ENCODE assay signal across 1 cellular context in the genomic region with DNA sequence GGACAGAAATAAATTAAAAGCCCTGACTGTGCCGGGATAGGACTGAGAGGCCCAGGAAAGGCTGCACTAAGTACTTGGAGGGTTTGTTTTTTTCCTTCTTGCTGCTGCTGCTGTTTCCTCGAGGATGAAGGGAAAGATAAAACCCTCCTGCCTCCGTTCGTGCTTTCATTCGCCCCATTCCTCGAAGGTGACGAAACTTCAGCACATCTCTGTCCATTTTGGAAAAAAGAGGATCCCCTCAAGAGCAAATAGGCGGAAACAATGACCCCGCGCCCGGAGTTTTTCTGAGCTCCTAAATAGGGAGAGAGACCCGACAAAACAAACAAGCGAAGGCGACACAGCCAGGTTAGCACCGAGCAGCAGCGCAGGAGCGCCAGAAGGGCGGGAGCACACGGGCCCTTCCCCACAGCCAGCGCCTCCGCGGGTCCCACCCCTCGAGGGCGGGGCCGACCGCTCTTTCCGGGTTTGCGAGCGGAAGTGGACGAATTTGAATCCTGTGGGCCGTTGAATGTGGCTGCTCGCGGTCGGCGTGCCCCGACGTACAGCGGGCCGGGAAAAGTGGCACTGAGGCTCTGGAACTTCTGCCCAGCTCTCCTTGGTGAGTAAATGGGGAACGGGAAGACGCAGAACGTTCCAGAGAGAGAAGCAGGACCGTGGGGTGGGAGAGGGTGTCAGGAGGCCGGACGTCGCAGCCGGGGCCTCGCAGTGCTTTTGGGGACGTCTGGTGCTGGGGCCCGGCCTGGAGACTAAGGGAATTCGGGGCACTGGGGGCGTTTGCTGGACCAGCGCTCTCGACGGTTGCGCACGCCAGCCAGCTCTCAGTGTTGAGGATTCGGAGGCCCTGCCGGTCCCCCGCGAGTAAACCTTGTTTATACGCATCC.
TF ChIP-seq lines count a peak whose summit lies in the region.

A gene with protein sequence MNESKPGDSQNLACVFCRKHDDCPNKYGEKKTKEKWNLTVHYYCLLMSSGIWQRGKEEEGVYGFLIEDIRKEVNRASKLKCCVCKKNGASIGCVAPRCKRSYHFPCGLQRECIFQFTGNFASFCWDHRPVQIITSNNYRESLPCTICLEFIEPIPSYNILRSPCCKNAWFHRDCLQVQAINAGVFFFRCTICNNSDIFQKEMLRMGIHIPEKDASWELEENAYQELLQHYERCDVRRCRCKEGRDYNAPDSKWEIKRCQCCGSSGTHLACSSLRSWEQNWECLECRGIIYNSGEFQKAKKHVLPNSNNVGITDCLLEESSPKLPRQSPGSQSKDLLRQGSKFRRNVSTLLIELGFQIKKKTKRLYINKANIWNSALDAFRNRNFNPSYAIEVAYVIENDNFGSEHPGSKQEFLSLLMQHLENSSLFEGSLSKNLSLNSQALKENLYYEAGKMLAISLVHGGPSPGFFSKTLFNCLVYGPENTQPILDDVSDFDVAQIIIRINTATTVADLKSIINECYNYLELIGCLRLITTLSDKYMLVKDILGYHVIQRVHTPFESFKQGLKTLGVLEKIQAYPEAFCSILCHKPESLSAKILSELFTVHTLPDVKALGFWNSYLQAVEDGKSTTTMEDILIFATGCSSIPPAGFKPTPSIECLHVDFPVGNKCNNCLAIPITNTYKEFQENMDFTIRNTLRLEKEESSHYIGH (plus strand): TSS at position 484 of the 881 bp plus-strand sequence. CDS start 21,922 bp downstream, outside the sequence.

TF ChIP-seq in HepG2, 621 proteins besides CTCF, POLR2A, EP300 and RAD21 (continued from another document and continues in another):
- peak; percentile 43 for TF ChIP-seq IKZF4 (CRISPR knock-in tag; IDR thresholded peaks at IDR 0.05; ENCODE audit: borderline replicate concordance, low read depth, not compliant biosample characterization)
- TF ChIP-seq, protein P1, sequence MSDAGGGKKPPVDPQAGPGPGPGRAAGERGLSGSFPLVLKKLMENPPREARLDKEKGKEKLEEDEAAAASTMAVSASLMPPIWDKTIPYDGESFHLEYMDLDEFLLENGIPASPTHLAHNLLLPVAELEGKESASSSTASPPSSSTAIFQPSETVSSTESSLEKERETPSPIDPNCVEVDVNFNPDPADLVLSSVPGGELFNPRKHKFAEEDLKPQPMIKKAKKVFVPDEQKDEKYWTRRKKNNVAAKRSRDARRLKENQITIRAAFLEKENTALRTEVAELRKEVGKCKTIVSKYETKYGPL (CRISPR knock-in tag; IDR thresholded peaks at IDR 0.05) = peak; percentile 86
- peak; percentile 95 for TF ChIP-seq ZNF232 (CRISPR knock-in tag; IDR thresholded peaks at IDR 0.05; ENCODE audit: borderline replicate concordance)
- TF ChIP-seq KDM2A (CRISPR knock-in tag; IDR thresholded peaks at IDR 0.05; ENCODE audit: borderline replicate concordance, low read depth) = peak; percentile 99
- peak; percentile 98 for TF ChIP-seq THYN1 (CRISPR knock-in tag; IDR thresholded peaks at IDR 0.05; ENCODE audit: borderline replicate concordance, low read depth)
- peak; percentile 80 for TF ChIP-seq RBAK (CRISPR knock-in tag; IDR thresholded peaks at IDR 0.05)
- TF ChIP-seq ZNF670 (CRISPR knock-in tag; IDR thresholded peaks at IDR 0.05; ENCODE audit: borderline replicate concordance) = peak; percentile 100
- TF ChIP-seq SAFB2 (CRISPR knock-in tag; IDR thresholded peaks at IDR 0.05; ENCODE audit: borderline replicate concordance, low read depth) = peak; percentile 99
- no peak for TF ChIP-seq NR3C1 (CRISPR knock-in tag; IDR thresholded peaks at IDR 0.05)
- TF ChIP-seq, protein P2, sequence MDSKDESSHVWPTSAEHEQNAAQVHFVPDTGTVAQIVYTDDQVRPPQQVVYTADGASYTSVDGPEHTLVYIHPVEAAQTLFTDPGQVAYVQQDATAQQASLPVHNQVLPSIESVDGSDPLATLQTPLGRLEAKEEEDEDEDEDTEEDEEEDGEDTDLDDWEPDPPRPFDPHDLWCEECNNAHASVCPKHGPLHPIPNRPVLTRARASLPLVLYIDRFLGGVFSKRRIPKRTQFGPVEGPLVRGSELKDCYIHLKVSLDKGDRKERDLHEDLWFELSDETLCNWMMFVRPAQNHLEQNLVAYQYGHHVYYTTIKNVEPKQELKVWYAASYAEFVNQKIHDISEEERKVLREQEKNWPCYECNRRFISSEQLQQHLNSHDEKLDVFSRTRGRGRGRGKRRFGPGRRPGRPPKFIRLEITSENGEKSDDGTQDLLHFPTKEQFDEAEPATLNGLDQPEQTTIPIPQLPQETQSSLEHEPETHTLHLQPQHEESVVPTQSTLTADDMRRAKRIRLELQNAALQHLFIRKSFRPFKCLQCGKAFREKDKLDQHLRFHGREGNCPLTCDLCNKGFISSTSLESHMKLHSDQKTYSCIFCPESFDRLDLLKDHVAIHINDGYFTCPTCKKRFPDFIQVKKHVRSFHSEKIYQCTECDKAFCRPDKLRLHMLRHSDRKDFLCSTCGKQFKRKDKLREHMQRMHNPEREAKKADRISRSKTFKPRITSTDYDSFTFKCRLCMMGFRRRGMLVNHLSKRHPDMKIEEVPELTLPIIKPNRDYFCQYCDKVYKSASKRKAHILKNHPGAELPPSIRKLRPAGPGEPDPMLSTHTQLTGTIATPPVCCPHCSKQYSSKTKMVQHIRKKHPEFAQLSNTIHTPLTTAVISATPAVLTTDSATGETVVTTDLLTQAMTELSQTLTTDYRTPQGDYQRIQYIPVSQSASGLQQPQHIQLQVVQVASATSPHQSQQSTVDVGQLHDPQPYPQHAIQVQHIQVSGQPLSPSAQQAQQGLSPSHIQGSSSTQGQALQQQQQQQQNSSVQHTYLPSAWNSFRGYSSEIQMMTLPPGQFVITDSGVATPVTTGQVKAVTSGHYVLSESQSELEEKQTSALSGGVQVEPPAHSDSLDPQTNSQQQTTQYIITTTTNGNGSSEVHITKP (CRISPR knock-in tag; IDR thresholded peaks at IDR 0.05; ENCODE audit: low read depth) = peak; percentile 90
- TF ChIP-seq ZNF773 (CRISPR knock-in tag; IDR thresholded peaks at IDR 0.05; ENCODE audit: borderline replicate concordance) = peak; percentile 63; the same call in 1 of the 2 replicates
- peak; percentile 66 for TF ChIP-seq CEBPG (CRISPR knock-in tag; IDR thresholded peaks at IDR 0.05)
- TF ChIP-seq ZSCAN20 (CRISPR knock-in tag; IDR thresholded peaks at IDR 0.05; ENCODE audit: borderline replicate concordance) = peak; percentile 93
- 0 out of 2 replicates have a peak, but pooled peaks have one; percentile 28 for TF ChIP-seq ZFYVE20 (CRISPR knock-in tag; IDR thresholded peaks at IDR 0.05; ENCODE audit: borderline replicate concordance, low read depth)
- no peak; the same call in 1 of the 2 replicates for TF ChIP-seq ZNF101 (CRISPR knock-in tag; IDR thresholded peaks at IDR 0.05; ENCODE audit: borderline replicate concordance, low read depth)
- TF ChIP-seq, protein P3, sequence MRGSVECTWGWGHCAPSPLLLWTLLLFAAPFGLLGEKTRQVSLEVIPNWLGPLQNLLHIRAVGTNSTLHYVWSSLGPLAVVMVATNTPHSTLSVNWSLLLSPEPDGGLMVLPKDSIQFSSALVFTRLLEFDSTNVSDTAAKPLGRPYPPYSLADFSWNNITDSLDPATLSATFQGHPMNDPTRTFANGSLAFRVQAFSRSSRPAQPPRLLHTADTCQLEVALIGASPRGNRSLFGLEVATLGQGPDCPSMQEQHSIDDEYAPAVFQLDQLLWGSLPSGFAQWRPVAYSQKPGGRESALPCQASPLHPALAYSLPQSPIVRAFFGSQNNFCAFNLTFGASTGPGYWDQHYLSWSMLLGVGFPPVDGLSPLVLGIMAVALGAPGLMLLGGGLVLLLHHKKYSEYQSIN (CRISPR knock-in tag; IDR thresholded peaks at IDR 0.05; ENCODE audit: borderline replicate concordance) = no peak
- TF ChIP-seq ZNF343 (CRISPR knock-in tag; IDR thresholded peaks at IDR 0.05) = no peak; the same call in 1 of the 2 replicates
- peak; percentile 96 for TF ChIP-seq NAIF1 (CRISPR knock-in tag; IDR thresholded peaks at IDR 0.05; ENCODE audit: borderline replicate concordance)
- no peak for TF ChIP-seq MTA3 (CRISPR knock-in tag; IDR thresholded peaks at IDR 0.05)
- TF ChIP-seq NFE2L1 (CRISPR knock-in tag; IDR thresholded peaks at IDR 0.05; ENCODE audit: borderline replicate concordance) = peak; percentile 91; the same call in 1 of the 2 replicates
- TF ChIP-seq NR2F1 (CRISPR knock-in tag; IDR thresholded peaks at IDR 0.05) = peak in 1 of 2 experiments; percentile 2; a peak in 1 of 4 replicates
- TF ChIP-seq CREBL2 (CRISPR knock-in tag; IDR thresholded peaks at IDR 0.05; ENCODE audit: borderline replicate concordance) = 0 out of 2 replicates have a peak, but pooled peaks have one; percentile 17
- no peak for TF ChIP-seq TEAD2 (CRISPR knock-in tag; IDR thresholded peaks at IDR 0.05)
- TF ChIP-seq ZC3H13 (CRISPR knock-in tag; IDR thresholded peaks at IDR 0.05) = peak; percentile 99
- peak; percentile 46 for TF ChIP-seq HMG20B (CRISPR knock-in tag; conservative IDR thresholded peaks at IDR 0.05)
- peak; percentile 96; the same call in 1 of the 2 replicates for TF ChIP-seq ZNF253 (CRISPR knock-in tag; IDR thresholded peaks at IDR 0.05; ENCODE audit: borderline replicate concordance)
- peak; percentile 71 for TF ChIP-seq ZSCAN29 (CRISPR knock-in tag; conservative IDR thresholded peaks at IDR 0.05)
- TF ChIP-seq, protein P4, sequence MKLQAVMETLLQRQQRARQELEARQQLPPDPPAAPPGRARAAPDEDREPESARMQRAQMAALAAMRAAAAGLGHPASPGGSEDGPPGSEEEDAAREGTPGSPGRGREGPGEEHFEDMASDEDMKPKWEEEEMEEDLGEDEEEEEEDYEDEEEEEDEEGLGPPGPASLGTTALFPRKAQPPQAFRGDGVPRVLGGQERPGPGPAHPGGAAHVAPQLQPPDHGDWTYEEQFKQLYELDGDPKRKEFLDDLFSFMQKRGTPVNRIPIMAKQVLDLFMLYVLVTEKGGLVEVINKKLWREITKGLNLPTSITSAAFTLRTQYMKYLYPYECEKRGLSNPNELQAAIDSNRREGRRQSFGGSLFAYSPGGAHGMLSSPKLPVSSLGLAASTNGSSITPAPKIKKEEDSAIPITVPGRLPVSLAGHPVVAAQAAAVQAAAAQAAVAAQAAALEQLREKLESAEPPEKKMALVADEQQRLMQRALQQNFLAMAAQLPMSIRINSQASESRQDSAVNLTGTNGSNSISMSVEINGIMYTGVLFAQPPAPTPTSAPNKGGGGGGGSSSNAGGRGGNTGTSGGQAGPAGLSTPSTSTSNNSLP (IDR thresholded peaks at IDR 0.05; ENCODE audit: low read depth, low read length) = no peak; the same call in 1 of the 2 replicates
- TF ChIP-seq MAFF (IDR thresholded peaks at IDR 0.05; ENCODE audit: low read depth, low read length) = no peak; the same call in 1 of the 2 replicates
- TF ChIP-seq ZNF17 (CRISPR knock-in tag; IDR thresholded peaks at IDR 0.05) = peak; percentile 32; the same call in 1 of the 2 replicates
- TF ChIP-seq ZNF761 (CRISPR knock-in tag; conservative IDR thresholded peaks at IDR 0.05) = peak; percentile 81; the same call in 1 of the 2 replicates
- peak; percentile 98 for TF ChIP-seq ZBTB20 (CRISPR knock-in tag; IDR thresholded peaks at IDR 0.05; ENCODE audit: borderline replicate concordance, low read depth)
- TF ChIP-seq MYPOP (CRISPR knock-in tag; IDR thresholded peaks at IDR 0.05) = peak; percentile 99
- TF ChIP-seq, protein P5, sequence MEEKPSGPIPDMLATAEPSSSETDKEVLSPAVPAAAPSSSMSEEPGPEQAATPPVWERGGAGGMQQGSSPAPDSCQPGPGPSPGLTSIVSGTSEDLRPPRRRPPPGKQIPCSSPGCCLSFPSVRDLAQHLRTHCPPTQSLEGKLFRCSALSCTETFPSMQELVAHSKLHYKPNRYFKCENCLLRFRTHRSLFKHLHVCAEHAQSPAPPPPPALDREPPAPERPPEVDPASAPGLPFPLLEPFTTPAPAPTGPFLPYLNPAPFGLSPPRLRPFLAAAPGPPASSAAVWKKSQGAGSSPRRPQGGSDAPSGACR (CRISPR knock-in tag; IDR thresholded peaks at IDR 0.05) = peak; percentile 97
- TF ChIP-seq, protein P6, sequence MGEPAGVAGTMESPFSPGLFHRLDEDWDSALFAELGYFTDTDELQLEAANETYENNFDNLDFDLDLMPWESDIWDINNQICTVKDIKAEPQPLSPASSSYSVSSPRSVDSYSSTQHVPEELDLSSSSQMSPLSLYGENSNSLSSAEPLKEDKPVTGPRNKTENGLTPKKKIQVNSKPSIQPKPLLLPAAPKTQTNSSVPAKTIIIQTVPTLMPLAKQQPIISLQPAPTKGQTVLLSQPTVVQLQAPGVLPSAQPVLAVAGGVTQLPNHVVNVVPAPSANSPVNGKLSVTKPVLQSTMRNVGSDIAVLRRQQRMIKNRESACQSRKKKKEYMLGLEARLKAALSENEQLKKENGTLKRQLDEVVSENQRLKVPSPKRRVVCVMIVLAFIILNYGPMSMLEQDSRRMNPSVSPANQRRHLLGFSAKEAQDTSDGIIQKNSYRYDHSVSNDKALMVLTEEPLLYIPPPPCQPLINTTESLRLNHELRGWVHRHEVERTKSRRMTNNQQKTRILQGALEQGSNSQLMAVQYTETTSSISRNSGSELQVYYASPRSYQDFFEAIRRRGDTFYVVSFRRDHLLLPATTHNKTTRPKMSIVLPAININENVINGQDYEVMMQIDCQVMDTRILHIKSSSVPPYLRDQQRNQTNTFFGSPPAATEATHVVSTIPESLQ (CRISPR knock-in tag; conservative IDR thresholded peaks at IDR 0.05) = no peak
- TF ChIP-seq, protein P7, sequence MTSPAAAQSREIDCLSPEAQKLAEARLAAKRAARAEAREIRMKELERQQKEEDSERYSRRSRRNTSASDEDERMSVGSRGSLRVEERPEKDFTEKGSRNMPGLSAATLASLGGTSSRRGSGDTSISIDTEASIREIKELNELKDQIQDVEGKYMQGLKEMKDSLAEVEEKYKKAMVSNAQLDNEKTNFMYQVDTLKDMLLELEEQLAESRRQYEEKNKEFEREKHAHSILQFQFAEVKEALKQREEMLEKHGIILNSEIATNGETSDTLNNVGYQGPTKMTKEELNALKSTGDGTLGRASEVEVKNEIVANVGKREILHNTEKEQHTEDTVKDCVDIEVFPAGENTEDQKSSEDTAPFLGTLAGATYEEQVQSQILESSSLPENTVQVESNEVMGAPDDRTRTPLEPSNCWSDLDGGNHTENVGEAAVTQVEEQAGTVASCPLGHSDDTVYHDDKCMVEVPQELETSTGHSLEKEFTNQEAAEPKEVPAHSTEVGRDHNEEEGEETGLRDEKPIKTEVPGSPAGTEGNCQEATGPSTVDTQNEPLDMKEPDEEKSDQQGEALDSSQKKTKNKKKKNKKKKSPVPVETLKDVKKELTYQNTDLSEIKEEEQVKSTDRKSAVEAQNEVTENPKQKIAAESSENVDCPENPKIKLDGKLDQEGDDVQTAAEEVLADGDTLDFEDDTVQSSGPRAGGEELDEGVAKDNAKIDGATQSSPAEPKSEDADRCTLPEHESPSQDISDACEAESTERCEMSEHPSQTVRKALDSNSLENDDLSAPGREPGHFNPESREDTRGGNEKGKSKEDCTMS (CRISPR knock-in tag; conservative IDR thresholded peaks at IDR 0.05) = no peak
